ENCODE assay signal across 1 cellular context in the genomic region with DNA sequence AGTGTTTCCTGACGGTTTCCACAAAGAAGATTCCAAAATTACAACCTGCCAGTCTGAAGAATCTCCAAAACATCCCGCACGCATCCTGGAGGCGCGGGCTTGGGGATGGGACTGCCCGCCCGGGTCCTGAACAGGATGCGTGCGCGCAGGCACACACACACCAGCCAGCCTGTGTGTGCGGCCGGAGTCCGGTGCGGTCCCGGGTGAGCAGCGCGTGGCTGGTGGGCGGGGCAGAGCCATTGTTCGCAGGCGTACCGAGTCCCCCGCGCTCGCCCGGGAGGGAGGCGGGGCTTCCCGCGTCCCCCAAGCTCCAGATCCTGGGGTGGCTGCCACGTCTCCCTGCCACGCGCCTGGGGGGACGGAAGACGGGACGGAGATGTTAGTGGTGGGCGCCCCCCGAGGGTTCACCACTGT.
A peak's percentile ranks its signal among the peaks of the same experiment; 100 is the strongest.
TF ChIP-seq lines count a peak whose summit lies in the region.

No MANE protein-coding gene starts in this region.

TF ChIP-seq in HepG2, 621 proteins besides CTCF, POLR2A, EP300 and RAD21 (continued from another document and continues in another):
- TF ChIP-seq, protein P1, sequence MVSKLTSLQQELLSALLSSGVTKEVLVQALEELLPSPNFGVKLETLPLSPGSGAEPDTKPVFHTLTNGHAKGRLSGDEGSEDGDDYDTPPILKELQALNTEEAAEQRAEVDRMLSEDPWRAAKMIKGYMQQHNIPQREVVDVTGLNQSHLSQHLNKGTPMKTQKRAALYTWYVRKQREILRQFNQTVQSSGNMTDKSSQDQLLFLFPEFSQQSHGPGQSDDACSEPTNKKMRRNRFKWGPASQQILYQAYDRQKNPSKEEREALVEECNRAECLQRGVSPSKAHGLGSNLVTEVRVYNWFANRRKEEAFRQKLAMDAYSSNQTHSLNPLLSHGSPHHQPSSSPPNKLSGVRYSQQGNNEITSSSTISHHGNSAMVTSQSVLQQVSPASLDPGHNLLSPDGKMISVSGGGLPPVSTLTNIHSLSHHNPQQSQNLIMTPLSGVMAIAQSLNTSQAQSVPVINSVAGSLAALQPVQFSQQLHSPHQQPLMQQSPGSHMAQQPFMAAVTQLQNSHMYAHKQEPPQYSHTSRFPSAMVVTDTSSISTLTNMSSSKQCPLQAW (CRISPR knock-in tag; IDR thresholded peaks at IDR 0.05): peak; percentile 74
- TF ChIP-seq ZNF616 (CRISPR knock-in tag; IDR thresholded peaks at IDR 0.05; ENCODE audit: low read depth): no peak
- TF ChIP-seq GPN1 (CRISPR knock-in tag; IDR thresholded peaks at IDR 0.05; ENCODE audit: borderline replicate concordance): no peak
- no peak for TF ChIP-seq RELA (CRISPR knock-in tag; IDR thresholded peaks at IDR 0.05)
- peak; percentile 87 for TF ChIP-seq ZNF331 (CRISPR knock-in tag; IDR thresholded peaks at IDR 0.05)
- no peak for TF ChIP-seq ZNF33B (CRISPR knock-in tag; IDR thresholded peaks at IDR 0.05)
- peak; percentile 66; the same call in 1 of the 2 replicates for TF ChIP-seq BCL6 (CRISPR knock-in tag; IDR thresholded peaks at IDR 0.05)
- TF ChIP-seq POLR2G (IDR thresholded peaks at IDR 0.05; ENCODE audit: low read depth, low read length): peak; percentile 45
- peak; percentile 19 for TF ChIP-seq ZNF501 (CRISPR knock-in tag; IDR thresholded peaks at IDR 0.05)
- TF ChIP-seq RFXAP (CRISPR knock-in tag; IDR thresholded peaks at IDR 0.05; ENCODE audit: borderline replicate concordance): peak; percentile 63; the same call in 1 of the 2 replicates
- no peak for TF ChIP-seq HMGA1 (CRISPR knock-in tag; conservative IDR thresholded peaks at IDR 0.05)
- TF ChIP-seq ZNF629 (CRISPR knock-in tag; conservative IDR thresholded peaks at IDR 0.05): peak; percentile 55
- TF ChIP-seq, protein P2, sequence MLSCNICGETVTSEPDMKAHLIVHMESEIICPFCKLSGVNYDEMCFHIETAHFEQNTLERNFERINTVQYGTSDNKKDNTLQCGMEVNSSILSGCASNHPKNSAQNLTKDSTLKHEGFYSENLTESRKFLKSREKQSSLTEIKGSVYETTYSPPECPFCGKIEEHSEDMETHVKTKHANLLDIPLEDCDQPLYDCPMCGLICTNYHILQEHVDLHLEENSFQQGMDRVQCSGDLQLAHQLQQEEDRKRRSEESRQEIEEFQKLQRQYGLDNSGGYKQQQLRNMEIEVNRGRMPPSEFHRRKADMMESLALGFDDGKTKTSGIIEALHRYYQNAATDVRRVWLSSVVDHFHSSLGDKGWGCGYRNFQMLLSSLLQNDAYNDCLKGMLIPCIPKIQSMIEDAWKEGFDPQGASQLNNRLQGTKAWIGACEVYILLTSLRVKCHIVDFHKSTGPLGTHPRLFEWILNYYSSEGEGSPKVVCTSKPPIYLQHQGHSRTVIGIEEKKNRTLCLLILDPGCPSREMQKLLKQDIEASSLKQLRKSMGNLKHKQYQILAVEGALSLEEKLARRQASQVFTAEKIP (CRISPR knock-in tag; IDR thresholded peaks at IDR 0.05; ENCODE audit: borderline replicate concordance): no peak
- TF ChIP-seq LBX2 (CRISPR knock-in tag; IDR thresholded peaks at IDR 0.05; ENCODE audit: borderline replicate concordance): peak; percentile 14; the same call in 1 of the 2 replicates
- no peak for TF ChIP-seq ZNF883 (CRISPR knock-in tag; IDR thresholded peaks at IDR 0.05; ENCODE audit: not compliant biosample characterization)
- no peak for TF ChIP-seq SIN3B (IDR thresholded peaks at IDR 0.05; ENCODE audit: low read length)
- peak; percentile 81; the same call in 1 of the 2 replicates for TF ChIP-seq YEATS4 (CRISPR knock-in tag; IDR thresholded peaks at IDR 0.05; ENCODE audit: borderline replicate concordance)
- TF ChIP-seq KIAA2018 (CRISPR knock-in tag; IDR thresholded peaks at IDR 0.05; ENCODE audit: borderline replicate concordance): no peak
- TF ChIP-seq ZNF609 (CRISPR knock-in tag; IDR thresholded peaks at IDR 0.05; ENCODE audit: borderline replicate concordance): peak; percentile 87; the same call in 1 of the 2 replicates
- TF ChIP-seq NFE2 (CRISPR knock-in tag; IDR thresholded peaks at IDR 0.05): no peak
- no peak for TF ChIP-seq MAFG (CRISPR knock-in tag; IDR thresholded peaks at IDR 0.05)
- TF ChIP-seq ZNF34 (CRISPR knock-in tag; IDR thresholded peaks at IDR 0.05; ENCODE audit: borderline replicate concordance): no peak
- no peak for TF ChIP-seq ZNF891 (CRISPR knock-in tag; IDR thresholded peaks at IDR 0.05)
- no peak for TF ChIP-seq TOPORS (CRISPR knock-in tag; IDR thresholded peaks at IDR 0.05)
- peak; percentile 45; the same call in 1 of the 2 replicates for TF ChIP-seq ARNT2 (CRISPR knock-in tag; IDR thresholded peaks at IDR 0.05; ENCODE audit: low read depth)
- TF ChIP-seq FOXP4 (CRISPR knock-in tag; IDR thresholded peaks at IDR 0.05): peak; percentile 76
- TF ChIP-seq ZNF780A (CRISPR knock-in tag; IDR thresholded peaks at IDR 0.05): no peak
- peak; percentile 55; the same call in 1 of the 2 replicates for TF ChIP-seq TP53 (CRISPR knock-in tag; conservative IDR thresholded peaks at IDR 0.05)
- TF ChIP-seq ATF1 (CRISPR knock-in tag; IDR thresholded peaks at IDR 0.05): no peak
- no peak for TF ChIP-seq ZNF432 (CRISPR knock-in tag; IDR thresholded peaks at IDR 0.05; ENCODE audit: borderline replicate concordance)
